Comparison of ENCODE assay signal across 11 cellular contexts in the genomic region with DNA sequence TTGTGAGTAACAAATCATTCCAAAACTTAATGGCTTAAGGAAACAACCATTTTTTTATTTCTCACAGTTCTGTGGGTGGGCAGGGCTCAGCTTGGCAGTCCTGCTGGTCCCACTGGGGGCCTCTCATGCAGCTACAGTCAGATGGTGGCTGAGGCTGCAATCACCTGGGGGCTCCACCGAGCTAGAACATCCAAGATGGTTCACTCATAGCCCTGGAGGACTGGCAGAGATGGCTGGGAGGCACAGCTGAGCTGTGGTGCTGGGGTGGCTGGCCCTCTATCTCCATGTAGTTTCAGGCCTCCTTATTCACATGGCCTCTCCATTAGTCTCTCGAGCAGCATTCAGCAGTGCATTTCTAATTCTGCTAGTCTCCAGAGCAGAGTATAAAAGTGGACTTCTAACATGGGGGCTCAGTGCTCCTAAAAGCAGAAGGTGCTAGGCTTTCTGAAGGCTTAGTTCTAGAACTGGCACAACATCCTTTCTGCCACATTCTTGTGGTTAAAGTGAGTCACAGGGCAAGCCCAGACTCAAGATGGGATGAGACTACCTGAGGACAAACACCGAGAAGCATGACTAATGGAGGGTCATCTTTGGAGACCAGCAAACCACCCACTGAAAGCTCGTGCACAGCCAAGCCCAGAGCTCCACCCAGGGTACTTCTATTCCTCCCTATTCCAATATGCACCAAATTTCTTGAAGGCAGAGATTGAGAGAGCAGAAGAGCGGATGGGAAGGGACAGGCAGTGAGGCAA. TPM values are rescaled to one million over a fixed set of nuclear protein-coding genes. Genes with fewer than 3 reads are reported as not detected.
DNase-seq lines count a peak whose midpoint lies in the region; ATAC-seq and TF ChIP-seq lines count a peak whose summit lies in the region.
"Had no signal": no experiment of that assay in that cellular context is flagged by ENCODE, and none has a peak within 500 bp of the region (broad histone marks: within the 10 kb centered on the region; RNA-seq: fewer than 3 reads in every experiment).

No MANE protein-coding gene starts in this region.

- POLR2A ChIA-PET in CD4-positive, alpha-beta T cell (lab: Charles Lee) = no interaction called here

- no peak overlapping the region for H3K4me3 Mint-ChIP-seq in CD4-positive, alpha-beta T cell

- H3K9me3 Mint-ChIP-seq in CD4-positive, alpha-beta T cell = no peaks in the 10 kb centered on the region

- no peaks in the 10 kb centered on the region for H3K4me1 Mint-ChIP-seq in CD4-positive, alpha-beta T cell (ENCODE audit: low read depth)

- H3K27me3 Mint-ChIP-seq in CD4-positive, alpha-beta T cell = peaks cover 9% of the 10 kb centered on the region

- no peak overlapping the region for H3K27ac Mint-ChIP-seq in CD4-positive, alpha-beta T cell

- in situ Hi-C loops in ACHN (cut with HindIII; ENCODE audit: low pct_ligation_motif_present, low pct_unique_long_range_greater_than_20kb, low sequenced_read_pairs) = no loop called here

- peak; percentile 79 for DNase-seq in ACHN
- DNase-seq in RPMI7951 (ENCODE audit: low read depth) = peak; percentile 95
- DNase-seq in fibroblast of villous mesenchyme (ENCODE audit: low read depth) = peak; percentile 30
- no peak for DNase-seq in CD4-positive, alpha-beta T cell
- no peak for DNase-seq in DMS114 treated with DMSO at 0.1 percent for 48 hours (lab: John Stamatoyannopoulos, UW; ENCODE audit: unreplicated experiment)
- DNase-seq in mesenteric fat pad (ENCODE audit: low spot score) = no peak
- DNase-seq: activated naive CD4-positive, alpha-beta T cell; nucleus accumbens had no signal

- no peaks in the 10 kb centered on the region for H3K36me3 Mint-ChIP-seq in CD4-positive, alpha-beta T cell (ENCODE audit: low read depth)

- CTCF ChIA-PET in CD4-positive, alpha-beta T cell (lab: Charles Lee) = no interaction called here

- intact Hi-C loops in CD4-positive, alpha-beta T cell (cut with DNase I, micrococcal nuclease) = no loop called here

- no peak for TF ChIP-seq CTCF in fibroblast of villous mesenchyme (IDR thresholded peaks at IDR 0.05; ENCODE audit: insufficient read depth, low read depth, low read length)
- no peak for TF ChIP-seq CTCF in CD4-positive, alpha-beta T cell (IDR thresholded peaks at IDR 0.05)

- ATAC-seq in GM18870 (IDR thresholded peaks at IDR 0.05; ENCODE audit: unreplicated experiment) (peak; percentile 63), HG03108 (IDR thresholded peaks at IDR 0.05; ENCODE audit: unreplicated experiment) (no peak)
- no peak for ATAC-seq in CD4-positive, alpha-beta T cell (ENCODE audit: poor library complexity)

- no peaks in the 10 kb centered on the region for H3K27me3 ChIP-seq in CD4-positive, alpha-beta T cell (ENCODE audit: control insufficient read depth, insufficient read depth, low read length)

- no peak overlapping the region for H3K4me3 ChIP-seq in fibroblast of villous mesenchyme (ENCODE audit: low read depth, low read length)

- no peaks in the 10 kb centered on the region for H3K9me3 ChIP-seq in CD4-positive, alpha-beta T cell (ENCODE audit: control insufficient read depth, low read length)

- H3K27ac ChIP-seq in CD4-positive, alpha-beta T cell (ENCODE audit: low read depth, low read length) = no peak overlapping the region
- H3K27ac ChIP-seq: KMS-11 had no signal

RNA-seq across cellular contexts. Expression of a gene that starts 6.3 kb away (rescaled TPM):
- not detected in 2 replicates for total RNA-seq in RPMI7951 (2014; rRNA removed; shearing (Covaris generic))
- total RNA-seq in fibroblast of villous mesenchyme = not detected in 2 replicates
- not detected for total RNA-seq in CD4-positive, alpha-beta T cell
- total RNA-seq in mesenteric fat pad = not detected

RNA-seq across cellular contexts. Expression of a gene that starts 29.5 kb away (rescaled TPM):
- total RNA-seq in RPMI7951 (2014; rRNA removed; shearing (Covaris generic)) = 6.4 and 7.2 TPM in 2 replicates
- 75.4 and 310 TPM in 2 replicates for total RNA-seq in fibroblast of villous mesenchyme
- under 1 TPM; 0.11 to 0.17 TPM for total RNA-seq in CD4-positive, alpha-beta T cell
- total RNA-seq in mesenteric fat pad = 0.06 TPM

Comparison
In these comparisons a context has a peak if more than half of its experiments do, and no peak if none do; other contexts are left out.
1. DNase-seq: peak in ACHN (single experiment), RPMI7951 (single experiment) and fibroblast of villous mesenchyme (single experiment); none in CD4-positive, alpha-beta T cell (0 of 10), DMS114 treated with DMSO at 0.1 percent for 48 hours (single experiment) and mesenteric fat pad (single experiment).